1 cellular context compared by ENCODE assay signal in the genomic region with DNA sequence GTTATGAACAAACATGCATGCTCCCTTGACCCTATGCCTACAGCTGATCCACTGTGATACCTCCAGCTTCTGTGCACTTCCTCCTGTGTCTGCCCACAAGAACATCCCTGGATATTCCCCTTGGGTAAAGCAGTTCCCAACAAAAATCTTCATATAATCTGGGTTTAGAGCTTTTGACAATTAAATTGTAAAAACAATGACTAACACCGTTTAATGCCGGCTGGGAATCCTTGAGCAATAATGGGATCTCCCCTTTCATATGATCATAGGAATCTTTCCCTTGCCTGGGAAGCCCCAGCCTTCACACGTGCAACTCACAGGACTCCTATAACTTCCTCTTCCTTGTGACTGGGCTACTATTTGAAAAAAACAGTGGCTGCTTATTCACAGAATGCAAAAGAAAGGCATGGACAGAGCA.
TF ChIP-seq lines count a peak whose summit lies in the region.

No MANE protein-coding gene starts in this region.

TF ChIP-seq in GM12878, 131 proteins besides CTCF, POLR2A, EP300 and RAD21 (continued from another document):
- TF ChIP-seq, protein P1, sequence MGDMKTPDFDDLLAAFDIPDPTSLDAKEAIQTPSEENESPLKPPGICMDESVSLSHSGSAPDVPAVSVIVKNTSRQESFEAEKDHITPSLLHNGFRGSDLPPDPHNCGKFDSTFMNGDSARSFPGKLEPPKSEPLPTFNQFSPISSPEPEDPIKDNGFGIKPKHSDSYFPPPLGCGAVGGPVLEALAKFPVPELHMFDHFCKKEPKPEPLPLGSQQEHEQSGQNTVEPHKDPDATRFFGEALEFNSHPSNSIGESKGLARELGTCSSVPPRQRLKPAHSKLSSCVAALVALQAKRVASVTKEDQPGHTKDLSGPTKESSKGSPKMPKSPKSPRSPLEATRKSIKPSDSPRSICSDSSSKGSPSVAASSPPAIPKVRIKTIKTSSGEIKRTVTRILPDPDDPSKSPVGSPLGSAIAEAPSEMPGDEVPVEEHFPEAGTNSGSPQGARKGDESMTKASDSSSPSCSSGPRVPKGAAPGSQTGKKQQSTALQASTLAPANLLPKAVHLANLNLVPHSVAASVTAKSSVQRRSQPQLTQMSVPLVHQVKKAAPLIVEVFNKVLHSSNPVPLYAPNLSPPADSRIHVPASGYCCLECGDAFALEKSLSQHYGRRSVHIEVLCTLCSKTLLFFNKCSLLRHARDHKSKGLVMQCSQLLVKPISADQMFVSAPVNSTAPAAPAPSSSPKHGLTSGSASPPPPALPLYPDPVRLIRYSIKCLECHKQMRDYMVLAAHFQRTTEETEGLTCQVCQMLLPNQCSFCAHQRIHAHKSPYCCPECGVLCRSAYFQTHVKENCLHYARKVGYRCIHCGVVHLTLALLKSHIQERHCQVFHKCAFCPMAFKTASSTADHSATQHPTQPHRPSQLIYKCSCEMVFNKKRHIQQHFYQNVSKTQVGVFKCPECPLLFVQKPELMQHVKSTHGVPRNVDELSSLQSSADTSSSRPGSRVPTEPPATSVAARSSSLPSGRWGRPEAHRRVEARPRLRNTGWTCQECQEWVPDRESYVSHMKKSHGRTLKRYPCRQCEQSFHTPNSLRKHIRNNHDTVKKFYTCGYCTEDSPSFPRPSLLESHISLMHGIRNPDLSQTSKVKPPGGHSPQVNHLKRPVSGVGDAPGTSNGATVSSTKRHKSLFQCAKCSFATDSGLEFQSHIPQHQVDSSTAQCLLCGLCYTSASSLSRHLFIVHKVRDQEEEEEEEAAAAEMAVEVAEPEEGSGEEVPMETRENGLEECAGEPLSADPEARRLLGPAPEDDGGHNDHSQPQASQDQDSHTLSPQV (IDR thresholded peaks at IDR 0.05): 0 out of 2 replicates have a peak, but pooled peaks have one; percentile 2
- TF ChIP-seq, protein P2, sequence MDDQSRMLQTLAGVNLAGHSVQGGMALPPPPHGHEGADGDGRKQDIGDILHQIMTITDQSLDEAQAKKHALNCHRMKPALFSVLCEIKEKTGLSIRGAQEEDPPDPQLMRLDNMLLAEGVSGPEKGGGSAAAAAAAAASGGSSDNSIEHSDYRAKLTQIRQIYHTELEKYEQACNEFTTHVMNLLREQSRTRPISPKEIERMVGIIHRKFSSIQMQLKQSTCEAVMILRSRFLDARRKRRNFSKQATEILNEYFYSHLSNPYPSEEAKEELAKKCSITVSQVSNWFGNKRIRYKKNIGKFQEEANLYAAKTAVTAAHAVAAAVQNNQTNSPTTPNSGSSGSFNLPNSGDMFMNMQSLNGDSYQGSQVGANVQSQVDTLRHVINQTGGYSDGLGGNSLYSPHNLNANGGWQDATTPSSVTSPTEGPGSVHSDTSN (IDR thresholded peaks at IDR 0.05; ENCODE audit: insufficient replicate concordance, low read depth, low read length): no peak
- TF ChIP-seq RAD51 (IDR thresholded peaks at IDR 0.05) (peak; percentile 14; the same call in 1 of the 2 replicates), CHD2 (IDR thresholded peaks at IDR 0.05; ENCODE audit: borderline replicate concordance, low read depth, low read length) (0 out of 2 replicates have a peak, but pooled peaks have one; percentile 5), ZNF384 (IDR thresholded peaks at IDR 0.05; ENCODE audit: borderline replicate concordance, low read depth, low read length) (0 out of 2 replicates have a peak, but pooled peaks have one; percentile 49), IKZF1 (conservative IDR thresholded peaks at IDR 0.05) (peak; percentile 86), IKZF2 (IDR thresholded peaks at IDR 0.05) (peak; percentile 83), SUPT20H (IDR thresholded peaks at IDR 0.05; ENCODE audit: borderline replicate concordance, control insufficient read depth, low read depth, low read length) (no peak)
